In genomic region chr2:37858197-37858711, GRCh38 we compare ENCODE assay signal across 12 cellular contexts.
A peak's percentile ranks its signal among the peaks of the same experiment; 100 is the strongest.
DNase-seq lines count a peak whose midpoint lies in the region; ATAC-seq and TF ChIP-seq lines count a peak whose summit lies in the region.
"Had no signal": no experiment of that assay in that cellular context is flagged by ENCODE, and none has a peak within 500 bp of the region (broad histone marks: within the 10 kb centered on the region; RNA-seq: fewer than 3 reads in every experiment).

No MANE protein-coding gene starts in this region.

- no peak overlapping the region for H3K27ac Mint-ChIP-seq in stimulated activated naive B cell treated with anti-CD40 and anti-IgM and Interleukin-4, amounts not matched to agents 10 μg/mL and 1 μg/mL and 100 μg/mL, for 72 hours

- H3K4me3 ChIP-seq in SJCRH30 = no peak overlapping the region
- H3K4me3 ChIP-seq in fibroblast of pulmonary artery (replicated peaks; ENCODE audit: low read depth, low read length) = no peak overlapping the region
- H3K4me3 ChIP-seq: SK-N-MC, skin epidermis had no signal

- DNase-seq in AG20443 (ENCODE audit: low spot score) (peak; percentile 86), SJCRH30 (peak; percentile 24 to 44), fibroblast of pulmonary artery (ENCODE audit: low read depth) (peak; percentile 35), non-pigmented ciliary epithelial cell (ENCODE audit: low read depth) (peak; percentile 9), GOT3 (lab: John Stamatoyannopoulos, UW) (no peak), putamen (ENCODE audit: low spot score) (no peak)
- no peak for DNase-seq in stimulated activated CD4-positive, alpha-beta T cell treated with anti-CD3 and anti-CD28 coated beads, Interleukin-15, amount 100 ng/mL, for 24 hours
- DNase-seq in stimulated activated naive B cell treated with anti-CD40 and anti-IgM and Interleukin-4, amounts not matched to agents 10 μg/mL and 1 μg/mL and 100 μg/mL, for 72 hours = no peak

- peaks cover 22 to 26% of the 10 kb centered on the region in 2 donors for H3K27me3 Mint-ChIP-seq in stimulated activated naive B cell treated with anti-CD40 and anti-IgM and Interleukin-4, amounts not matched to agents 10 μg/mL and 1 μg/mL and 100 μg/mL, for 72 hours

- H3K9me3 Mint-ChIP-seq in stimulated activated naive B cell treated with anti-CD40 and anti-IgM and Interleukin-4, amounts not matched to agents 10 μg/mL and 1 μg/mL and 100 μg/mL, for 72 hours = peaks cover 5% of the 10 kb centered on the region in 2 donors

- H3K27me3 ChIP-seq in SJCRH30 = no peaks in the 10 kb centered on the region

- no peaks in the 10 kb centered on the region for H3K36me3 ChIP-seq in SJCRH30

- H3K27ac ChIP-seq in SJCRH30 = no peak overlapping the region
- H3K27ac ChIP-seq: epithelial cell of prostate, KMS-11, SK-N-MC, skin epidermis had no signal

- peaks cover 20% of the 10 kb centered on the region for H3K4me1 ChIP-seq in SJCRH30

- TF ChIP-seq CTCF in fibroblast of pulmonary artery (IDR thresholded peaks at IDR 0.05; ENCODE audit: low read length, missing control alignments) = no peak

- peaks cover 2 to 9% of the 10 kb centered on the region in 2 donors for H3K36me3 Mint-ChIP-seq in stimulated activated naive B cell treated with anti-CD40 and anti-IgM and Interleukin-4, amounts not matched to agents 10 μg/mL and 1 μg/mL and 100 μg/mL, for 72 hours

- peaks cover 18 to 33% of the 10 kb centered on the region in 2 donors for H3K4me1 Mint-ChIP-seq in stimulated activated naive B cell treated with anti-CD40 and anti-IgM and Interleukin-4, amounts not matched to agents 10 μg/mL and 1 μg/mL and 100 μg/mL, for 72 hours

- ATAC-seq in stimulated activated naive B cell treated with anti-CD40 and anti-IgM and Interleukin-4, amounts not matched to agents 10 μg/mL and 1 μg/mL and 100 μg/mL, for 72 hours (replicated peaks) = no peak

- H3K4me3 Mint-ChIP-seq in stimulated activated naive B cell treated with anti-CD40 and anti-IgM and Interleukin-4, amounts not matched to agents 10 μg/mL and 1 μg/mL and 100 μg/mL, for 72 hours = no peak overlapping the region

- H3K9me3 ChIP-seq in SJCRH30 (replicated peaks) = no peaks in the 10 kb centered on the region; the same call in 1 of the 2 replicates

Comparison
In these comparisons a context has a peak if more than half of its experiments do, and no peak if none do; other contexts are left out.
1. DNase-seq: peak in AG20443 (single experiment), SJCRH30 (2 of 2), fibroblast of pulmonary artery (single experiment) and non-pigmented ciliary epithelial cell (single experiment); none in stimulated activated CD4-positive, alpha-beta T cell treated with anti-CD3 and anti-CD28 coated beads, Interleukin-15, amount 100 ng/mL, for 24 hours (single experiment), GOT3 (single experiment), putamen (single experiment) and stimulated activated naive B cell treated with anti-CD40 and anti-IgM and Interleukin-4, amounts not matched to agents 10 μg/mL and 1 μg/mL and 100 μg/mL, for 72 hours (single experiment).